1 cellular context compared by ENCODE assay signal in the genomic region with DNA sequence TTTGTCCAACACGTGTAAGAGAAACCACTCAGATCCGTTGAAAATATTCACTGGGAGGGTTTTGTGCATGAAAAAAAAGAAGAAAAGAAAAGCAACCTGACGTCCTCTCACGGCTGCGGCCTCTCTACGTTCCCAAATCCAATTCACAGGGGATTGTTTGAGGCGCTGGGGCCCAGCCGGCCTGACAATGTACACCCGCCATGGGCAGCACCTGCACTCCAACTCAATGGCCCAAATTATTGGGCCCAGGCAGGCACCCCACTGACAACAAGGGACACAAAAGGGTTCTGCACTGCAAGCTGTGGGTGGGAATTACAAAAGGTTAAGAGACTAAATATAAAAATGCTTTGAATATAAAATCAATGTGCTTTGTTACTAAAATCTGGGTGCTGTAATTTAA.
TF ChIP-seq lines count a peak whose summit lies in the region.

No MANE protein-coding gene starts in this region.

TF ChIP-seq in SK-N-SH, 30 proteins besides CTCF, POLR2A, EP300 and RAD21 (continued from another document):
- TF ChIP-seq EZH2phosphoT487 (IDR thresholded peaks at IDR 0.05; ENCODE audit: borderline replicate concordance, low read depth): no peak
